Comparison of ENCODE assay signal across 9 cellular contexts in genomic region chr18:47036298-47036874, GRCh38. TPM values are rescaled to one million over a fixed set of nuclear protein-coding genes. Genes with fewer than 3 reads are reported as not detected.
DNase-seq lines count a peak whose midpoint lies in the region; ATAC-seq lines count a peak whose summit lies in the region.
"Had no signal": no experiment of that assay in that cellular context is flagged by ENCODE, and none has a peak within 500 bp of the region (broad histone marks: within the 10 kb centered on the region; RNA-seq: fewer than 3 reads in every experiment).

No MANE protein-coding gene starts in this region.

- H3K27me3 Mint-ChIP-seq in activated CD8-positive, alpha-beta memory T cell treated with anti-CD3 and anti-CD28 coated beads, Interleukin-2, amount 10 ng/mL, durations not matched to agents 7 days and 5 days: peaks cover 26% of the 10 kb centered on the region

- DNase-seq in NCI-H1417 (lab: John Stamatoyannopoulos, UW): peak in 2 of 3 experiments; percentile 25 to 59
- no peak for DNase-seq in NCI-H1417 treated with DMSO at 0.1 percent for 48 hours (lab: John Stamatoyannopoulos, UW)
- peak; percentile 21 for DNase-seq in KBM-7
- peak; percentile 12 for DNase-seq in amniotic epithelial cell (ENCODE audit: low read depth)
- peak; percentile 12 for DNase-seq in midbrain (lab: John Stamatoyannopoulos, UW)
- no peak for DNase-seq in retina
- no peak for DNase-seq in activated CD8-positive, alpha-beta memory T cell treated with anti-CD3 and anti-CD28 coated beads, Interleukin-2, amount 10 ng/mL, durations not matched to agents 7 days and 5 days
- DNase-seq: CD4-positive, CD25-positive, alpha-beta regulatory T cell had no signal

- no peak for ATAC-seq in activated CD8-positive, alpha-beta memory T cell treated with anti-CD3 and anti-CD28 coated beads, Interleukin-2, amount 10 ng/mL, durations not matched to agents 7 days and 5 days
- ATAC-seq in GM21447 (IDR thresholded peaks at IDR 0.05; ENCODE audit: unreplicated experiment): no peak

- no peaks in the 10 kb centered on the region for H3K36me3 Mint-ChIP-seq in activated CD8-positive, alpha-beta memory T cell treated with anti-CD3 and anti-CD28 coated beads, Interleukin-2, amount 10 ng/mL, durations not matched to agents 7 days and 5 days
- H3K36me3 Mint-ChIP-seq: CD4-positive, CD25-positive, alpha-beta regulatory T cell had no signal

- no peak overlapping the region for H3K27ac Mint-ChIP-seq in activated CD8-positive, alpha-beta memory T cell treated with anti-CD3 and anti-CD28 coated beads, Interleukin-2, amount 10 ng/mL, durations not matched to agents 7 days and 5 days
- H3K27ac Mint-ChIP-seq: CD4-positive, CD25-positive, alpha-beta regulatory T cell had no signal

- H3K9me3 Mint-ChIP-seq in activated CD8-positive, alpha-beta memory T cell treated with anti-CD3 and anti-CD28 coated beads, Interleukin-2, amount 10 ng/mL, durations not matched to agents 7 days and 5 days (ENCODE audit: low read depth): no peaks in the 10 kb centered on the region

- H3K4me1 Mint-ChIP-seq in activated CD8-positive, alpha-beta memory T cell treated with anti-CD3 and anti-CD28 coated beads, Interleukin-2, amount 10 ng/mL, durations not matched to agents 7 days and 5 days: no peaks in the 10 kb centered on the region
- H3K4me1 Mint-ChIP-seq: CD4-positive, CD25-positive, alpha-beta regulatory T cell had no signal

- CTCF ChIA-PET in activated CD8-positive, alpha-beta memory T cell treated with anti-CD3 and anti-CD28 coated beads, Interleukin-2, amount 10 ng/mL, durations not matched to agents 7 days and 5 days (lab: Charles Lee): no interaction called here

- in situ Hi-C loops in KBM-7 (cut with MboI; ENCODE audit: low pct_unique_long_range_greater_than_20kb, low sequenced_read_pairs): no loop called here

- no peak overlapping the region for H3K4me3 Mint-ChIP-seq in activated CD8-positive, alpha-beta memory T cell treated with anti-CD3 and anti-CD28 coated beads, Interleukin-2, amount 10 ng/mL, durations not matched to agents 7 days and 5 days
- H3K4me3 Mint-ChIP-seq: CD4-positive, CD25-positive, alpha-beta regulatory T cell had no signal

RNA-seq across cellular contexts. Expression of gene ELOA2, which starts 1.0 kb away (rescaled TPM):
- total RNA-seq in activated CD8-positive, alpha-beta memory T cell treated with anti-CD3 and anti-CD28 coated beads, Interleukin-2, amount 10 ng/mL, durations not matched to agents 7 days and 5 days: not detected
- total RNA-seq: CD4-positive, CD25-positive, alpha-beta regulatory T cell had no signal

Comparison
In these comparisons a context has a peak if more than half of its experiments do, and no peak if none do; other contexts are left out.
1. DNase-seq: peak in NCI-H1417 (2 of 3), KBM-7 (single experiment), amniotic epithelial cell (single experiment) and midbrain (single experiment); none in NCI-H1417 treated with DMSO at 0.1 percent for 48 hours (single experiment), retina (single experiment) and activated CD8-positive, alpha-beta memory T cell treated with anti-CD3 and anti-CD28 coated beads, Interleukin-2, amount 10 ng/mL, durations not matched to agents 7 days and 5 days (single experiment).